ENCODE assay signal across 8 cellular contexts in genomic region chr19:40598121-40598917, GRCh38. TPM values are rescaled to one million over a fixed set of nuclear protein-coding genes. Genes with fewer than 3 reads are reported as not detected.
DNase-seq lines count a peak whose midpoint lies in the region; ATAC-seq and TF ChIP-seq lines count a peak whose summit lies in the region.

No MANE protein-coding gene starts in this region.

- peak overlapping the region; percentile 93 for H3K4me2 ChIP-seq in PC-3 (ENCODE audit: low read length)

- H3K27ac Mint-ChIP-seq in naive B cell = peak overlapping the region in 1 of 6 donors; percentile 69
- no peak overlapping the region for H3K27ac Mint-ChIP-seq in stimulated activated effector memory CD8-positive, alpha-beta T cell treated with anti-CD3 and anti-CD28 coated beads, Interleukin-12 subunit alpha, Interleukin-12 subunit beta, amount 100 ng/mL, for 72 hours

- no peaks in the 10 kb centered on the region for H3K9me2 ChIP-seq in PC-3 (replicated peaks; ENCODE audit: low read length)

- no peaks in the 10 kb centered on the region for H3K27me3 ChIP-seq in PC-3 (ENCODE audit: low read length)

- H3F3A ChIP-seq in PC-3 (ENCODE audit: low read length, unreplicated experiment) = no peaks in the 10 kb centered on the region

- peaks cover 27 to 70% (median 49%) of the 10 kb centered on the region in 3 donors for H3K27me3 Mint-ChIP-seq in naive B cell

- H2AFZ ChIP-seq in PC-3 (ENCODE audit: low read length) = peak overlapping the region; percentile 80

- H3K9me3 ChIP-seq in PC-3 (ENCODE audit: low read length) = no peaks in the 10 kb centered on the region

- H3K36me3 ChIP-seq in PC-3 (ENCODE audit: low read depth, low read length) = peaks cover 2% of the 10 kb centered on the region; the same call in 1 of the 2 replicates

- DNase-seq in DMS53 (lab: John Stamatoyannopoulos, UW) = peak; percentile 94
- DNase-seq in Jurkat, Clone E6-1 (ENCODE audit: low read depth, low spot score) = peak; percentile 60
- peak; percentile 89 for DNase-seq in PC-3
- peak; percentile 83 for DNase-seq in activated T-cell treated with anti-CD3 and anti-CD28 coated beads for 48 hours (ENCODE audit: low read depth)
- peak; percentile 75 for DNase-seq in naive B cell
- DNase-seq in stimulated activated effector memory CD8-positive, alpha-beta T cell treated with anti-CD3 and anti-CD28 coated beads, Interleukin-12 subunit alpha, Interleukin-12 subunit beta, amount 100 ng/mL, for 72 hours (ENCODE audit: low spot score in 2 of 2) = peak; percentile 91 to 94

- H3K79me2 ChIP-seq in PC-3 (ENCODE audit: low read length) = no peaks in the 10 kb centered on the region

- H3K4me3 ChIP-seq in Jurkat, Clone E6-1 (ENCODE audit: low read length) = peak overlapping the region; percentile 47
- peak overlapping the region; percentile 65 for H3K4me3 ChIP-seq in PC-3 (ENCODE audit: low read length)

- H3K27ac ChIP-seq in PC-3 (ENCODE audit: low read length) = 0 out of 2 replicates have a peak overlapping the region, but pooled peaks have one; percentile 9

- ATAC-seq in PC-3 = peak; percentile 49
- peak; percentile 48 for ATAC-seq in esophagus mucosa
- peak; percentile 59 to 65 for ATAC-seq in naive B cell (ENCODE audit: low read depth in 2 of 2)
- peak; percentile 71 for ATAC-seq in stimulated activated effector memory CD8-positive, alpha-beta T cell treated with anti-CD3 and anti-CD28 coated beads, Interleukin-12 subunit alpha, Interleukin-12 subunit beta, amount 100 ng/mL, for 72 hours
- no peak for ATAC-seq in HG03442 (IDR thresholded peaks at IDR 0.05; ENCODE audit: unreplicated experiment)

- peaks cover 38 to 48% (median 46%) of the 10 kb centered on the region in 3 donors for H3K4me1 Mint-ChIP-seq in naive B cell
- H3K4me1 Mint-ChIP-seq in stimulated activated effector memory CD8-positive, alpha-beta T cell treated with anti-CD3 and anti-CD28 coated beads, Interleukin-12 subunit alpha, Interleukin-12 subunit beta, amount 100 ng/mL, for 72 hours = peaks cover 60% of the 10 kb centered on the region

- H3K4me1 ChIP-seq in PC-3 (ENCODE audit: insufficient read depth, low read length) = peaks cover 34% of the 10 kb centered on the region

- H3K9me3 Mint-ChIP-seq in naive B cell = no peaks in the 10 kb centered on the region
- no peaks in the 10 kb centered on the region for H3K9me3 Mint-ChIP-seq in stimulated activated effector memory CD8-positive, alpha-beta T cell treated with anti-CD3 and anti-CD28 coated beads, Interleukin-12 subunit alpha, Interleukin-12 subunit beta, amount 100 ng/mL, for 72 hours

- H3K9ac ChIP-seq in PC-3 (ENCODE audit: low read length) = peak overlapping the region; percentile 20; the same call in 1 of the 2 replicates

- no peaks in the 10 kb centered on the region for H3K36me3 Mint-ChIP-seq in naive B cell
- H3K36me3 Mint-ChIP-seq in stimulated activated effector memory CD8-positive, alpha-beta T cell treated with anti-CD3 and anti-CD28 coated beads, Interleukin-12 subunit alpha, Interleukin-12 subunit beta, amount 100 ng/mL, for 72 hours = no peaks in the 10 kb centered on the region

- intact Hi-C loops in PC-3 (cut with micrococcal nuclease) = loop anchor here (1.0 to 2.0 kb wide), 2 partner anchors 49 to 134 kb away; partner anchors contain the start of gene BLVRB

- POLR2A ChIA-PET in PC-3 (lab: Charles Lee; ENCODE audit: unreplicated experiment) = no interaction called here

- BruUV-seq in PC-3 (replicated peaks; lab: Mats Ljungman, UMichigan) = no TSS peak

- peak overlapping the region in 5 of 8 donors; percentile 24 to 59 (median 43) for H3K4me3 Mint-ChIP-seq in naive B cell
- H3K4me3 Mint-ChIP-seq in stimulated activated effector memory CD8-positive, alpha-beta T cell treated with anti-CD3 and anti-CD28 coated beads, Interleukin-12 subunit alpha, Interleukin-12 subunit beta, amount 100 ng/mL, for 72 hours = peak overlapping the region; percentile 96

- H4K20me1 ChIP-seq in PC-3 (ENCODE audit: low read length) = no peaks in the 10 kb centered on the region

- TF ChIP-seq CTCF in PC-3 (conservative IDR thresholded peaks at IDR 0.05; ENCODE audit: low read depth, low read length) = peak; percentile 92

- CTCF ChIA-PET in PC-3 (lab: Charles Lee) = interaction anchor here (0.6 kb wide), 1 partner anchor 127 kb away, joined by 3 read pairs; no protein-coding TSS in a partner anchor

RNA-seq across cellular contexts. Expression of gene LTBP4, which starts 2.9 kb away (rescaled TPM):
- polyA plus RNA-seq in Jurkat, Clone E6-1 (2012; ENCODE audit: insufficient read depth, insufficient read length) = 72.0 TPM
- total RNA-seq in PC-3 (2014; rRNA removed) = 8.9 and 16.7 TPM in 2 replicates
- total RNA-seq in esophagus mucosa = 68.1 TPM
- 10 to 100 TPM in 5 of 6 donors, 1 to 10 TPM in 1; 9.6 to 18.1 (median 14.5) TPM for polyA plus RNA-seq in naive B cell (ENCODE audit: low read depth in 6 of 6)

RNA-seq across cellular contexts. Expression of gene SHKBP1, which starts 21.6 kb away (rescaled TPM):
- polyA plus RNA-seq in Jurkat, Clone E6-1 (2012; ENCODE audit: insufficient read depth, insufficient read length) = 222 TPM
- total RNA-seq in PC-3 (2014; rRNA removed) (43.0 and 63.2 TPM in 2 replicates), esophagus mucosa (42.8 TPM)
- polyA plus RNA-seq in naive B cell (ENCODE audit: low read depth in 6 of 6) = 100 to 1,000 TPM; 125 to 196 (median 152) TPM
